ENCODE assay signal across 17 cellular contexts in genomic region chr15:74408385-74408784, GRCh38. TPM values are rescaled to one million over a fixed set of nuclear protein-coding genes. Genes with fewer than 3 reads are reported as not detected.
A peak's percentile ranks its signal among the peaks of the same experiment; 100 is the strongest.
DNase-seq lines count a peak whose midpoint lies in the region; ATAC-seq and TF ChIP-seq lines count a peak whose summit lies in the region.
"Had no signal": no experiment of that assay in that cellular context is flagged by ENCODE, and none has a peak within 500 bp of the region (broad histone marks: within the 10 kb centered on the region; RNA-seq: fewer than 3 reads in every experiment).

No MANE protein-coding gene starts in this region.

- WGBS in spleen, 5 donors = 78 to 89% (median 82%) methylated on average over 2 of the region's 2 CpGs

- CTCF ChIA-PET in activated CD4-positive, alpha-beta memory T cell treated with anti-CD3 and anti-CD28 coated beads for 36 hours (lab: Charles Lee) = no interaction called here
- CTCF ChIA-PET in activated CD4-positive, alpha-beta memory T cell treated with anti-CD3 and anti-CD28 coated beads, Interleukin-2, amount 10 ng/mL, durations not matched to agents 7 days and 5 days (lab: Charles Lee) = no interaction called here
- CTCF ChIA-PET in PC-3 (lab: Charles Lee) = interaction anchor here (0.5 kb wide), 1 partner anchor 53 kb away, joined by 3 read pairs; no protein-coding TSS in a partner anchor

- TF ChIP-seq POLR2A in spleen (IDR thresholded peaks at IDR 0.05) = no peak

- peak overlapping the region; percentile 23 for H3K27ac Mint-ChIP-seq in activated CD4-positive, alpha-beta memory T cell treated with anti-CD3 and anti-CD28 coated beads for 36 hours
- no peak overlapping the region for H3K27ac Mint-ChIP-seq in activated CD4-positive, alpha-beta memory T cell treated with anti-CD3 and anti-CD28 coated beads, Interleukin-2, amount 10 ng/mL, durations not matched to agents 7 days and 5 days
- H3K27ac Mint-ChIP-seq in central memory CD8-positive, alpha-beta T cell (ENCODE audit: low read depth) = peak overlapping the region; percentile 22

- H3K9me3 Mint-ChIP-seq in activated CD4-positive, alpha-beta memory T cell treated with anti-CD3 and anti-CD28 coated beads for 36 hours = no peaks in the 10 kb centered on the region
- no peaks in the 10 kb centered on the region for H3K9me3 Mint-ChIP-seq in activated CD4-positive, alpha-beta memory T cell treated with anti-CD3 and anti-CD28 coated beads, Interleukin-2, amount 10 ng/mL, durations not matched to agents 7 days and 5 days
- H3K9me3 Mint-ChIP-seq in central memory CD8-positive, alpha-beta T cell = no peaks in the 10 kb centered on the region
- H3K9me3 Mint-ChIP-seq: CD8-positive, alpha-beta memory T cell had no signal

- H4K20me1 ChIP-seq in PC-3 (ENCODE audit: low read length) = no peaks in the 10 kb centered on the region

- POLR2A ChIA-PET in activated CD4-positive, alpha-beta memory T cell treated with anti-CD3 and anti-CD28 coated beads for 36 hours (lab: Charles Lee) = no interaction called here
- POLR2A ChIA-PET in activated CD4-positive, alpha-beta memory T cell treated with anti-CD3 and anti-CD28 coated beads, Interleukin-2, amount 10 ng/mL, durations not matched to agents 7 days and 5 days (lab: Charles Lee) = interaction anchor here (0.7 kb wide), 1 partner anchor 29 kb away, joined by 3 read pairs; no protein-coding TSS in a partner anchor
- POLR2A ChIA-PET in PC-3 (lab: Charles Lee; ENCODE audit: unreplicated experiment) = no interaction called here

- H3K9me2 ChIP-seq in PC-3 (replicated peaks; ENCODE audit: low read length) = no peaks in the 10 kb centered on the region

- H3F3A ChIP-seq in PC-3 (ENCODE audit: low read length, unreplicated experiment) = peaks cover 10% of the 10 kb centered on the region

- TF ChIP-seq CTCF in PC-3 (conservative IDR thresholded peaks at IDR 0.05; ENCODE audit: low read depth, low read length) (no peak), spleen (IDR thresholded peaks at IDR 0.05 in 8 of 11, conservative IDR thresholded peaks at IDR 0.05 in 3 of 11) (no peak)

- H3K4me1 ChIP-seq in PC-3 (ENCODE audit: insufficient read depth, low read length) (peaks cover 32% of the 10 kb centered on the region), spleen (peaks cover 44 to 100% (median 80%) of the 10 kb centered on the region in 6 donors)
- H3K4me1 ChIP-seq: ascending aorta had no signal

- peaks cover 17% of the 10 kb centered on the region for H3K36me3 Mint-ChIP-seq in activated CD4-positive, alpha-beta memory T cell treated with anti-CD3 and anti-CD28 coated beads for 36 hours
- H3K36me3 Mint-ChIP-seq in activated CD4-positive, alpha-beta memory T cell treated with anti-CD3 and anti-CD28 coated beads, Interleukin-2, amount 10 ng/mL, durations not matched to agents 7 days and 5 days (ENCODE audit: low read depth) = no peaks in the 10 kb centered on the region
- peaks cover 5% of the 10 kb centered on the region for H3K36me3 Mint-ChIP-seq in central memory CD8-positive, alpha-beta T cell (ENCODE audit: insufficient read depth)

- H3K4me3 Mint-ChIP-seq in activated CD4-positive, alpha-beta memory T cell treated with anti-CD3 and anti-CD28 coated beads for 36 hours = no peak overlapping the region
- no peak overlapping the region for H3K4me3 Mint-ChIP-seq in activated CD4-positive, alpha-beta memory T cell treated with anti-CD3 and anti-CD28 coated beads, Interleukin-2, amount 10 ng/mL, durations not matched to agents 7 days and 5 days
- no peak overlapping the region for H3K4me3 Mint-ChIP-seq in central memory CD8-positive, alpha-beta T cell
- H3K4me3 Mint-ChIP-seq: CD8-positive, alpha-beta memory T cell had no signal

- peak overlapping the region; percentile 78 for H3K27ac ChIP-seq in PC-3 (ENCODE audit: low read length)
- peak overlapping the region in 6 of 8 donors; percentile 77 to 93 (median 86) for H3K27ac ChIP-seq in spleen
- H3K27ac ChIP-seq: A549, ascending aorta, esophagus muscularis mucosa, parathyroid adenoma, thoracic aorta had no signal

- H3K36me3 ChIP-seq in PC-3 (ENCODE audit: low read depth, low read length) (peaks cover 25% of the 10 kb centered on the region), spleen (peaks cover 0 to 46% (median 35%) of the 10 kb centered on the region in 6 donors)
- H3K36me3 ChIP-seq: ascending aorta, thoracic aorta had no signal

- H3K4me1 Mint-ChIP-seq in activated CD4-positive, alpha-beta memory T cell treated with anti-CD3 and anti-CD28 coated beads for 36 hours (ENCODE audit: low read depth) = peaks cover 22% of the 10 kb centered on the region
- H3K4me1 Mint-ChIP-seq in activated CD4-positive, alpha-beta memory T cell treated with anti-CD3 and anti-CD28 coated beads, Interleukin-2, amount 10 ng/mL, durations not matched to agents 7 days and 5 days = peaks cover 12% of the 10 kb centered on the region
- peaks cover 27% of the 10 kb centered on the region for H3K4me1 Mint-ChIP-seq in central memory CD8-positive, alpha-beta T cell

- no peaks in the 10 kb centered on the region for H3K9me3 ChIP-seq in PC-3 (ENCODE audit: low read length)
- no peaks in the 10 kb centered on the region for H3K9me3 ChIP-seq in spleen
- H3K9me3 ChIP-seq: A549, ascending aorta, esophagus muscularis mucosa, thoracic aorta had no signal

- H2AFZ ChIP-seq in PC-3 (ENCODE audit: low read length) = no peak overlapping the region
- H2AFZ ChIP-seq: parathyroid adenoma had no signal

- H3K9ac ChIP-seq in PC-3 (ENCODE audit: low read length) = no peak overlapping the region
- H3K9ac ChIP-seq: parathyroid adenoma had no signal

- no peak overlapping the region for H3K4me3 ChIP-seq in PC-3 (ENCODE audit: low read length)
- H3K4me3 ChIP-seq in spleen = no peak overlapping the region
- H3K4me3 ChIP-seq: A549, ascending aorta, esophagus muscularis mucosa, thoracic aorta had no signal

- H3K4me2 ChIP-seq in PC-3 (ENCODE audit: low read length) = peak overlapping the region; percentile 11; the same call in 1 of the 2 replicates
- H3K4me2 ChIP-seq: A549 had no signal

- no TSS peak for BruUV-seq in PC-3 (replicated peaks; lab: Mats Ljungman, UMichigan)

- no peaks in the 10 kb centered on the region for H3K27me3 Mint-ChIP-seq in activated CD4-positive, alpha-beta memory T cell treated with anti-CD3 and anti-CD28 coated beads for 36 hours
- H3K27me3 Mint-ChIP-seq in activated CD4-positive, alpha-beta memory T cell treated with anti-CD3 and anti-CD28 coated beads, Interleukin-2, amount 10 ng/mL, durations not matched to agents 7 days and 5 days = no peaks in the 10 kb centered on the region
- H3K27me3 Mint-ChIP-seq in central memory CD8-positive, alpha-beta T cell = no peaks in the 10 kb centered on the region

- no peak for DNase-seq in activated CD4-positive, alpha-beta memory T cell treated with anti-CD3 and anti-CD28 coated beads for 36 hours
- DNase-seq in activated CD4-positive, alpha-beta memory T cell treated with anti-CD3 and anti-CD28 coated beads, Interleukin-2, amount 10 ng/mL, durations not matched to agents 7 days and 5 days = no peak
- DNase-seq in PC-3 (no peak), spleen (no peak), globus pallidus (ENCODE audit: low spot score) (no peak), DMS114 treated with DMSO at 0.1 percent for 48 hours (lab: John Stamatoyannopoulos, UW; ENCODE audit: unreplicated experiment) (no peak)
- DNase-seq in central memory CD8-positive, alpha-beta T cell (ENCODE audit: low spot score in 2 of 2) = no peak
- DNase-seq: activated CD4-positive, CD25-positive, alpha-beta regulatory T cell; activated T-cell treated with anti-CD3 and anti-CD28 coated beads for 4 hours; CD8-positive, alpha-beta memory T cell; NCI-H1694 treated with DMSO at 0.1 percent for 48 hours had no signal

- no peaks in the 10 kb centered on the region for H3K27me3 ChIP-seq in PC-3 (ENCODE audit: low read length)
- no peaks in the 10 kb centered on the region for H3K27me3 ChIP-seq in spleen (replicated peaks in 1 of 7)
- H3K27me3 ChIP-seq: ascending aorta had no signal

- ATAC-seq in PC-3 (no peak), HG03342 (IDR thresholded peaks at IDR 0.05; ENCODE audit: unreplicated experiment) (no peak)
- no peak for ATAC-seq in central memory CD8-positive, alpha-beta T cell (replicated peaks; ENCODE audit: extremely low read depth, poor library complexity, severe bottlenecking)

- H3K79me2 ChIP-seq in PC-3 (ENCODE audit: low read length) = peaks cover 7% of the 10 kb centered on the region
- H3K79me2 ChIP-seq: parathyroid adenoma had no signal

- intact Hi-C loops in activated CD4-positive, alpha-beta memory T cell treated with anti-CD3 and anti-CD28 coated beads for 36 hours (cut with micrococcal nuclease) = no loop called here
- intact Hi-C loops in PC-3 (cut with micrococcal nuclease) (no loop called here), spleen (cut with DNase I; ENCODE audit: low total_unique reads) (no loop called here)

RNA-seq across cellular contexts. Expression of gene SEMA7A, which starts 25.4 kb away (rescaled TPM):
- 10 to 100 TPM; 65.9 to 68.4 TPM for total RNA-seq in activated CD4-positive, alpha-beta memory T cell treated with anti-CD3 and anti-CD28 coated beads for 36 hours
- total RNA-seq in activated CD4-positive, alpha-beta memory T cell treated with anti-CD3 and anti-CD28 coated beads, Interleukin-2, amount 10 ng/mL, durations not matched to agents 7 days and 5 days = 1 to 10 TPM; 3.8 to 4.3 TPM
- total RNA-seq in PC-3 (2014; rRNA removed) (74.9 and 75.9 TPM in 2 replicates), spleen (100 to 1,000 TPM in 5 of 7 donors, 10 to 100 TPM in 2; 74.9 to 150 (median 132) TPM)
- polyA plus RNA-seq in spleen = 100 to 1,000 TPM in 1 of 3 donors, 10 to 100 TPM in 2; 41.6 to 154 (median 78.4) TPM

RNA-seq across cellular contexts. Expression of gene CYP11A1, which starts 40.9 kb away (rescaled TPM):
- under 1 TPM in 1 of 2 experiments, not detected in 1; 0.29 TPM for total RNA-seq in activated CD4-positive, alpha-beta memory T cell treated with anti-CD3 and anti-CD28 coated beads for 36 hours
- not detected for total RNA-seq in activated CD4-positive, alpha-beta memory T cell treated with anti-CD3 and anti-CD28 coated beads, Interleukin-2, amount 10 ng/mL, durations not matched to agents 7 days and 5 days
- total RNA-seq in PC-3 (2014; rRNA removed) (0.18 TPM in 1 of 2 replicates, not detected in the other), spleen (10 to 100 TPM in 1 of 7 donors, 1 to 10 TPM in 6; 3.2 to 14.3 (median 5.0) TPM)
- polyA plus RNA-seq in spleen = 1 to 10 TPM; 1.6 to 3.6 (median 1.7) TPM
- total RNA-seq: CD8-positive, alpha-beta memory T cell; thoracic aorta had no signal
- polyA plus RNA-seq: CD8-positive, alpha-beta memory T cell had no signal

RNA-seq across cellular contexts. Expression of gene UBL7, which starts 52.6 kb away (rescaled TPM):
- 10 to 100 TPM; 52.3 to 58.2 TPM for total RNA-seq in activated CD4-positive, alpha-beta memory T cell treated with anti-CD3 and anti-CD28 coated beads for 36 hours
- 10 to 100 TPM; 54.7 to 61.3 TPM for total RNA-seq in activated CD4-positive, alpha-beta memory T cell treated with anti-CD3 and anti-CD28 coated beads, Interleukin-2, amount 10 ng/mL, durations not matched to agents 7 days and 5 days
- total RNA-seq in PC-3 (2014; rRNA removed) (46.1 and 57.1 TPM in 2 replicates), spleen (10 to 100 TPM; 37.4 to 83.9 (median 47.8) TPM)
- 10 to 100 TPM; 36.9 to 58.2 (median 42.3) TPM for polyA plus RNA-seq in spleen

Comparison
In these comparisons a context has a peak if more than half of its experiments do, and no peak if none do; other contexts are left out.
1. RNA of gene SEMA7A, which starts 25.4 kb away (total RNA-seq): 74.9 to 150 TPM in spleen, 74.9 to 75.9 TPM in PC-3 and 65.9 to 68.4 TPM in activated CD4-positive, alpha-beta memory T cell treated with anti-CD3 and anti-CD28 coated beads for 36 hours; 3.8 to 4.3 TPM in activated CD4-positive, alpha-beta memory T cell treated with anti-CD3 and anti-CD28 coated beads, Interleukin-2, amount 10 ng/mL, durations not matched to agents 7 days and 5 days; every median in the first group is over 10 times any median in the second.